8 cellular contexts compared by ENCODE assay signal in genomic region chr7:5528071-5528814, GRCh38. TPM values are rescaled to one million over a fixed set of nuclear protein-coding genes. Genes with fewer than 3 reads are reported as not detected.
A peak's percentile ranks its signal among the peaks of the same experiment; 100 is the strongest.
DNase-seq lines count a peak whose midpoint lies in the region; ATAC-seq, FAIRE-seq and TF ChIP-seq lines count a peak whose summit lies in the region.

No MANE protein-coding gene starts in this region.

- H3K36me3 ChIP-seq in GM06990 (ENCODE audit: control insufficient read depth, insufficient read depth, low read length) (peaks cover 32% of the 10 kb centered on the region), SK-N-MC (ENCODE audit: insufficient read depth, low read length) (peaks cover 50% of the 10 kb centered on the region), bronchial epithelial cell (ENCODE audit: control insufficient read depth, insufficient read depth, low read length) (peaks cover 16% of the 10 kb centered on the region), HepG2 (replicated peaks in 1 of 2; ENCODE audit: control insufficient read depth in 1 of 2, insufficient read depth in 2 of 2, low read length in 2 of 2) (peaks cover 8 to 29% of the 10 kb centered on the region in 2 experiments)

- no peak for FAIRE-seq in bronchial epithelial cell (lab: Jason Lieb, UNC)
- no peak for FAIRE-seq in HepG2 (lab: Jason Lieb, UNC)

- peaks cover 33% of the 10 kb centered on the region for H3K4me1 ChIP-seq in HepG2 (ENCODE audit: insufficient read depth, low read length)

- in situ Hi-C loops in HepG2 (cut with HindIII; ENCODE audit: extremely low pct_ligation_motif_present, low pct_unique_long_range_greater_than_20kb), result no loop called here

- no peak; a peak in 1 of 4 replicates for TF ChIP-seq POLR2A in HepG2 (IDR thresholded peaks at IDR 0.05; ENCODE audit: insufficient read depth in 1 of 2, low read depth in 2 of 2, low read length in 2 of 2)

- WGBS in HepG2 (ENCODE audit: low lambda C conversion rate), result 79% methylated on average over 12 of the region's 34 CpGs

- H3K27ac ChIP-seq in SK-N-MC (peak overlapping the region; percentile 100), HepG2 (ENCODE audit: extremely low read length, insufficient read depth, low read length) (peak overlapping the region; percentile 97)

- H3K79me2 ChIP-seq in HepG2 (ENCODE audit: insufficient read depth, low read length), result peaks cover 27% of the 10 kb centered on the region

- H3K27ac Mint-ChIP-seq in stimulated activated naive CD8-positive, alpha-beta T cell treated with anti-CD3 and anti-CD28 coated beads, Interleukin-15, amount 100 ng/mL, for 72 hours, result peak overlapping the region; percentile 98 to 99

- no peaks in the 10 kb centered on the region for H3K27me3 Mint-ChIP-seq in stimulated activated naive CD8-positive, alpha-beta T cell treated with anti-CD3 and anti-CD28 coated beads, Interleukin-15, amount 100 ng/mL, for 72 hours

- TF ChIP-seq CTCF in GM06990 (IDR thresholded peaks at IDR 0.05; ENCODE audit: insufficient read depth, low read length, poor library complexity, severe bottlenecking) (no peak), bronchial epithelial cell (IDR thresholded peaks at IDR 0.05; ENCODE audit: insufficient read depth, low read length, severe bottlenecking) (no peak), HepG2 (CRISPR knock-in tag; IDR thresholded peaks at IDR 0.05) (no peak)

- no peak for TF ChIP-seq RAD21 in HepG2 (CRISPR knock-in tag; IDR thresholded peaks at IDR 0.05)

- H3K9me3 Mint-ChIP-seq in stimulated activated naive CD8-positive, alpha-beta T cell treated with anti-CD3 and anti-CD28 coated beads, Interleukin-15, amount 100 ng/mL, for 72 hours, result no peaks in the 10 kb centered on the region

- no peak overlapping the region for H2AFZ ChIP-seq in HepG2 (ENCODE audit: low read length)

- CTCF ChIA-PET in HepG2 (lab: Yijun Ruan, JAX; ENCODE audit: low intra/inter-chr PET ratio, low total read pairs), result no interaction called here

- intact Hi-C loops in HepG2 (cut with micrococcal nuclease; ENCODE audit: unreplicated experiment), result no loop called here

- BruUV-seq in HepG2 (replicated peaks; lab: Mats Ljungman, UMichigan), result no TSS peak

- H3K4me2 ChIP-seq in HepG2 (ENCODE audit: low read depth, low read length), result peak overlapping the region; percentile 69

- no peak for ATAC-seq in HepG2
- no peak for ATAC-seq in stimulated activated naive CD8-positive, alpha-beta T cell treated with anti-CD3 and anti-CD28 coated beads, Interleukin-15, amount 100 ng/mL, for 72 hours
- no peak for ATAC-seq in GM19452 (IDR thresholded peaks at IDR 0.05; ENCODE audit: unreplicated experiment)

- no peaks in the 10 kb centered on the region for H3K9me3 ChIP-seq in SK-N-MC (ENCODE audit: low read depth, low read length)
- no peaks in the 10 kb centered on the region for H3K9me3 ChIP-seq in HepG2 (ENCODE audit: low read length)

- peaks cover 62% of the 10 kb centered on the region for H3K4me1 Mint-ChIP-seq in stimulated activated naive CD8-positive, alpha-beta T cell treated with anti-CD3 and anti-CD28 coated beads, Interleukin-15, amount 100 ng/mL, for 72 hours

- no peak for TF ChIP-seq EP300 in HepG2 (IDR thresholded peaks at IDR 0.05; ENCODE audit: low read depth in 2 of 2, low read length in 2 of 2)
- no peak for TF ChIP-seq EP300 in HepG2 (CRISPR knock-in tag; IDR thresholded peaks at IDR 0.05; ENCODE audit: borderline replicate concordance)

- peak overlapping the region; percentile 98 for H3K4me3 ChIP-seq in GM06990 (replicated peaks; ENCODE audit: low read depth, low read length)
- H3K4me3 ChIP-seq in SK-N-MC, result peak overlapping the region; percentile 87
- H3K4me3 ChIP-seq in bronchial epithelial cell (ENCODE audit: low read depth, low read length), result peak overlapping the region; percentile 68
- H3K4me3 ChIP-seq in HepG2 (replicated peaks in 1 of 3; ENCODE audit: insufficient read depth in 1 of 3, low read depth in 2 of 3, low read length in 3 of 3), result peak overlapping the region; percentile 82 to 93 (median 89); a peak in 5 of 6 replicates

- no peaks in the 10 kb centered on the region for H3K27me3 ChIP-seq in GM06990 (replicated peaks; ENCODE audit: control insufficient read depth, insufficient read depth, low read length)
- no peaks in the 10 kb centered on the region for H3K27me3 ChIP-seq in bronchial epithelial cell (ENCODE audit: control insufficient read depth, insufficient read depth, low read length)
- H3K27me3 ChIP-seq in HepG2 (ENCODE audit: control insufficient read depth in 1 of 2, insufficient read depth in 2 of 2, low read length in 2 of 2), result no peaks in the 10 kb centered on the region; a peak in 1 of 5 replicates

- H4K20me1 ChIP-seq in HepG2 (ENCODE audit: insufficient read depth, low read length), result peaks cover 33% of the 10 kb centered on the region

- peak overlapping the region; percentile 87 to 98 for H3K4me3 Mint-ChIP-seq in stimulated activated naive CD8-positive, alpha-beta T cell treated with anti-CD3 and anti-CD28 coated beads, Interleukin-15, amount 100 ng/mL, for 72 hours

- POLR2A ChIA-PET in HepG2 (lab: Yijun Ruan, JAX), result interaction anchor here (0.7 to 1.2 kb wide), 2 partner anchors 30 kb away, joined by 3 to 7 read pairs; no protein-coding TSS in a partner anchor

- DNase-seq in GM06990 (ENCODE audit: extremely low read depth, insufficient read length) (peak; percentile 50), SK-N-MC (ENCODE audit: low read depth, low spot score) (no peak), bronchial epithelial cell (ENCODE audit: low read depth) (no peak), HepG2 (ENCODE audit: low spot score) (no peak), NCI-H510A (lab: John Stamatoyannopoulos, UW) (no peak), 8988T (no peak)
- DNase-seq in stimulated activated naive CD8-positive, alpha-beta T cell treated with anti-CD3 and anti-CD28 coated beads, Interleukin-15, amount 100 ng/mL, for 72 hours, result peak; percentile 44 to 62

- peak overlapping the region; percentile 100 for H3K9ac ChIP-seq in SK-N-MC (ENCODE audit: insufficient read length)
- peak overlapping the region; percentile 99 for H3K9ac ChIP-seq in HepG2 (ENCODE audit: insufficient read depth, low read depth, low read length)

TF ChIP-seq in HepG2, 621 proteins besides CTCF, POLR2A, EP300 and RAD21 (continues in another document):
- 0 out of 2 replicates have a peak, but pooled peaks have one; percentile 17 for TF ChIP-seq MED1 (CRISPR knock-in tag; IDR thresholded peaks at IDR 0.05)

RNA-seq across cellular contexts. Expression of gene ACTB, which starts 2.2 kb away (rescaled TPM):
- 1,767 and 1,838 TPM in 2 replicates for total RNA-seq in bronchial epithelial cell
- 983 and 1,099 TPM in 2 replicates for total RNA-seq in HepG2 (2016; rRNA removed; fragmentation: Illumina TruSeq; extraction: Trizol)
- 406 and 413 TPM in 2 replicates for total RNA-seq in HepG2 (2016; cell fraction: cytosol; rRNA removed; fragmentation: Illumina TruSeq; extraction: Trizol; ENCODE audit: low read depth)
- 966 and 972 TPM in 2 replicates for total RNA-seq in HepG2 (2016; cell fraction: insoluble cytoplasmic fraction; rRNA removed; fragmentation: Illumina TruSeq; extraction: Trizol)
- 815 and 929 TPM in 2 replicates for total RNA-seq in HepG2 (2016; cell fraction: membrane; rRNA removed; fragmentation: Illumina TruSeq; extraction: Trizol)
- total RNA-seq in HepG2 (2016; cell fraction: nucleus; rRNA removed; fragmentation: Illumina TruSeq; extraction: Trizol), result 668 and 755 TPM in 2 replicates
- 984 and 1,160 TPM in 2 replicates for polyA plus RNA-seq in HepG2 (2011; rRNA removed)
- polyA plus RNA-seq in HepG2 (2011; cell fraction: cytosol; rRNA removed), result 567 and 620 TPM in 2 replicates
- 1,565 and 1,995 TPM in 2 replicates for polyA plus RNA-seq in HepG2 (2011; cell fraction: nucleus; rRNA removed)
- 984 and 1,070 TPM in 2 replicates for polyA plus RNA-seq in HepG2 (2012)
- polyA plus RNA-seq in HepG2 (2016; cell fraction: cytosol; fragmentation: Illumina TruSeq; extraction: Trizol; ENCODE audit: low read depth), result 510 and 558 TPM in 2 replicates
- polyA plus RNA-seq in HepG2 (2016; cell fraction: insoluble cytoplasmic fraction; fragmentation: Illumina TruSeq; extraction: Trizol; ENCODE audit: low read depth), result 1,764 and 2,207 TPM in 2 replicates
- 1,095 and 1,097 TPM in 2 replicates for polyA plus RNA-seq in HepG2 (2016; cell fraction: membrane; fragmentation: Illumina TruSeq; extraction: Trizol; ENCODE audit: low read depth)
- polyA plus RNA-seq in HepG2 (2016; cell fraction: nucleus; fragmentation: Illumina TruSeq; extraction: Trizol; ENCODE audit: insufficient read depth, low read depth), result 1,747 and 1,824 TPM in 2 replicates
- 2,677 and 2,857 TPM in 2 replicates for polyA minus RNA-seq in HepG2 (2011; rRNA and poly(A)+ RNA removed; ENCODE audit: low replicate concordance)
- polyA minus RNA-seq in HepG2 (2011; cell fraction: cytosol; rRNA and poly(A)+ RNA removed), result 1,014 and 1,055 TPM in 2 replicates
- 329 and 574 TPM in 2 replicates for polyA minus RNA-seq in HepG2 (2011; cell fraction: nucleus; rRNA and poly(A)+ RNA removed)

RNA-seq across cellular contexts. Expression of gene FBXL18, which starts 14.6 kb away (rescaled TPM):
- total RNA-seq in bronchial epithelial cell (3.2 and 5.1 TPM in 2 replicates), HepG2 (2016; rRNA removed; fragmentation: Illumina TruSeq; extraction: Trizol) (3.9 TPM in 2 replicates)
- 1.1 and 1.6 TPM in 2 replicates for total RNA-seq in HepG2 (2016; cell fraction: cytosol; rRNA removed; fragmentation: Illumina TruSeq; extraction: Trizol; ENCODE audit: low read depth)
- 3.7 and 4.0 TPM in 2 replicates for total RNA-seq in HepG2 (2016; cell fraction: insoluble cytoplasmic fraction; rRNA removed; fragmentation: Illumina TruSeq; extraction: Trizol)
- 1.5 and 2.0 TPM in 2 replicates for total RNA-seq in HepG2 (2016; cell fraction: membrane; rRNA removed; fragmentation: Illumina TruSeq; extraction: Trizol)
- total RNA-seq in HepG2 (2016; cell fraction: nucleus; rRNA removed; fragmentation: Illumina TruSeq; extraction: Trizol), result 2.9 and 3.3 TPM in 2 replicates
- 1.1 and 1.5 TPM in 2 replicates for polyA plus RNA-seq in HepG2 (2011; rRNA removed)
- 0.63 and 1.1 TPM in 2 replicates for polyA plus RNA-seq in HepG2 (2011; cell fraction: cytosol; rRNA removed)
- 4.2 and 7.3 TPM in 2 replicates for polyA plus RNA-seq in HepG2 (2011; cell fraction: nucleus; rRNA removed)
- 1.5 and 2.0 TPM in 2 replicates for polyA plus RNA-seq in HepG2 (2012)
- 0.17 and 0.19 TPM in 2 replicates for polyA plus RNA-seq in HepG2 (2016; cell fraction: cytosol; fragmentation: Illumina TruSeq; extraction: Trizol; ENCODE audit: low read depth)
- 1.4 and 2.4 TPM in 2 replicates for polyA plus RNA-seq in HepG2 (2016; cell fraction: insoluble cytoplasmic fraction; fragmentation: Illumina TruSeq; extraction: Trizol; ENCODE audit: low read depth)
- 0.11 and 0.30 TPM in 2 replicates for polyA plus RNA-seq in HepG2 (2016; cell fraction: membrane; fragmentation: Illumina TruSeq; extraction: Trizol; ENCODE audit: low read depth)
- polyA plus RNA-seq in HepG2 (2016; cell fraction: nucleus; fragmentation: Illumina TruSeq; extraction: Trizol; ENCODE audit: insufficient read depth, low read depth), result 2.1 and 2.5 TPM in 2 replicates
- polyA minus RNA-seq in HepG2 (2011; rRNA and poly(A)+ RNA removed; ENCODE audit: low replicate concordance), result 9.2 and 12.0 TPM in 2 replicates
- polyA minus RNA-seq in HepG2 (2011; cell fraction: cytosol; rRNA and poly(A)+ RNA removed), result 3.7 and 4.0 TPM in 2 replicates
- polyA minus RNA-seq in HepG2 (2011; cell fraction: nucleus; rRNA and poly(A)+ RNA removed), result 4.1 and 4.5 TPM in 2 replicates

Comparison
In these comparisons a context has a peak if more than half of its experiments do, and no peak if none do; other contexts are left out.
1. DNase-seq: peak in GM06990 (single experiment) and stimulated activated naive CD8-positive, alpha-beta T cell treated with anti-CD3 and anti-CD28 coated beads, Interleukin-15, amount 100 ng/mL, for 72 hours (2 of 2); none in SK-N-MC (single experiment), bronchial epithelial cell (single experiment), HepG2 (single experiment), NCI-H510A (single experiment) and 8988T (single experiment).
2. Peak in every context shown above with its lines, with median percentiles within 50 percentile points of each other: H3K4me3 ChIP-seq.